Comparison of ENCODE assay signal across 8 cellular contexts in genomic region chr13:43303040-43303729, GRCh38.
A peak's percentile ranks its signal among the peaks of the same experiment; 100 is the strongest.
DNase-seq lines count a peak whose midpoint lies in the region; ATAC-seq and TF ChIP-seq lines count a peak whose summit lies in the region.

No MANE protein-coding gene starts in this region.

- H3K27ac ChIP-seq in tibial nerve, result no peak overlapping the region

- no peaks in the 10 kb centered on the region for H3K36me3 ChIP-seq in tibial nerve

- no peaks in the 10 kb centered on the region for H3K27me3 Mint-ChIP-seq in MCF 10A (ENCODE audit: insufficient read depth, unreplicated experiment)

- DNase-seq in G401 (ENCODE audit: low spot score) (peak; percentile 48), HCEC 1CT (peak; percentile 63), NCI-H460 (ENCODE audit: extremely low read depth, low read depth) (peak; percentile 57), MCF 10A (ENCODE audit: unreplicated experiment) (peak; percentile 35), kidney tubule cell (ENCODE audit: low spot score) (peak; percentile 63), tibial nerve (ENCODE audit: low spot score in 2 of 2) (no peak), omental fat pad (ENCODE audit: low spot score) (no peak)
- DNase-seq in stimulated activated naive CD4-positive, alpha-beta T cell treated with Interleukin-2 at 50 U/mL for 16 hours (lab: John Stamatoyannopoulos, UW), result no peak

- intact Hi-C loops in MCF 10A (cut with micrococcal nuclease), result loop anchor here (1.0 to 10.0 kb wide), 4 partner anchors 148 to 499 kb away; no protein-coding TSS in a partner anchor

- BruUV-seq in MCF 10A (replicated peaks; lab: Mats Ljungman, UMichigan), result no TSS peak

- H3K27ac Mint-ChIP-seq in MCF 10A (ENCODE audit: low read depth, unreplicated experiment), result no peak overlapping the region

- TF ChIP-seq CTCF in MCF 10A (IDR thresholded peaks at IDR 0.05; ENCODE audit: unreplicated experiment), result peak; percentile 27
- TF ChIP-seq CTCF in tibial nerve (IDR thresholded peaks at IDR 0.05), result peak in 3 of 5 experiments; percentile 25 to 44 (median 29)
- TF ChIP-seq CTCF in omental fat pad (IDR thresholded peaks at IDR 0.05), result no peak

- H3K36me3 Mint-ChIP-seq in MCF 10A (ENCODE audit: insufficient read depth, unreplicated experiment), result no peaks in the 10 kb centered on the region

- CTCF ChIA-PET in MCF 10A (lab: Yijun Ruan, JAX), result interaction anchor here (0.6 to 1.4 kb wide), 6 partner anchors 198 to 501 kb away, joined by 3 to 5 read pairs (median 3); no protein-coding TSS in a partner anchor

- in situ Hi-C loops in G401 (cut with HindIII; ENCODE audit: low sequenced_read_pairs), result no loop called here

- no peak overlapping the region for H3K4me3 ChIP-seq in tibial nerve

- peaks cover 0 to 17% (median 0%) of the 10 kb centered on the region in 4 donors for H3K4me1 ChIP-seq in tibial nerve

- H3K27me3 ChIP-seq in tibial nerve, result no peaks in the 10 kb centered on the region

- no peak for TF ChIP-seq EP300 in tibial nerve (IDR thresholded peaks at IDR 0.05)

- WGBS in tibial nerve, 2 donors, result 22 to 29% methylated on average over 5 of the region's 5 CpGs

- POLR2A ChIA-PET in MCF 10A (lab: Yijun Ruan, JAX), result interaction anchor here (0.6 kb wide), 1 partner anchor 132 kb away, joined by 3 read pairs; no protein-coding TSS in a partner anchor

- H3K4me3 Mint-ChIP-seq in MCF 10A (ENCODE audit: unreplicated experiment), result no peak overlapping the region

- no peaks in the 10 kb centered on the region for H3K9me3 Mint-ChIP-seq in MCF 10A (ENCODE audit: unreplicated experiment)

- no peak for ATAC-seq in omental fat pad (ENCODE audit: low FRiP score)

- H3K9me3 ChIP-seq in tibial nerve, result no peaks in the 10 kb centered on the region

- peaks cover 42% of the 10 kb centered on the region for H3K4me1 Mint-ChIP-seq in MCF 10A (ENCODE audit: insufficient read depth, unreplicated experiment)

- no peak for TF ChIP-seq POLR2A in tibial nerve (IDR thresholded peaks at IDR 0.05)

Comparison
In these comparisons a context has a peak if more than half of its experiments do, and no peak if none do; other contexts are left out.
1. DNase-seq: peak in G401 (single experiment), HCEC 1CT (single experiment), NCI-H460 (single experiment), MCF 10A (single experiment) and kidney tubule cell (single experiment); none in tibial nerve (0 of 2), stimulated activated naive CD4-positive, alpha-beta T cell treated with Interleukin-2 at 50 U/mL for 16 hours (single experiment) and omental fat pad (single experiment).
2. CTCF ChIP-seq: peak in MCF 10A (single experiment) and tibial nerve (3 of 5); none in omental fat pad (0 of 3).